In the genomic region with DNA sequence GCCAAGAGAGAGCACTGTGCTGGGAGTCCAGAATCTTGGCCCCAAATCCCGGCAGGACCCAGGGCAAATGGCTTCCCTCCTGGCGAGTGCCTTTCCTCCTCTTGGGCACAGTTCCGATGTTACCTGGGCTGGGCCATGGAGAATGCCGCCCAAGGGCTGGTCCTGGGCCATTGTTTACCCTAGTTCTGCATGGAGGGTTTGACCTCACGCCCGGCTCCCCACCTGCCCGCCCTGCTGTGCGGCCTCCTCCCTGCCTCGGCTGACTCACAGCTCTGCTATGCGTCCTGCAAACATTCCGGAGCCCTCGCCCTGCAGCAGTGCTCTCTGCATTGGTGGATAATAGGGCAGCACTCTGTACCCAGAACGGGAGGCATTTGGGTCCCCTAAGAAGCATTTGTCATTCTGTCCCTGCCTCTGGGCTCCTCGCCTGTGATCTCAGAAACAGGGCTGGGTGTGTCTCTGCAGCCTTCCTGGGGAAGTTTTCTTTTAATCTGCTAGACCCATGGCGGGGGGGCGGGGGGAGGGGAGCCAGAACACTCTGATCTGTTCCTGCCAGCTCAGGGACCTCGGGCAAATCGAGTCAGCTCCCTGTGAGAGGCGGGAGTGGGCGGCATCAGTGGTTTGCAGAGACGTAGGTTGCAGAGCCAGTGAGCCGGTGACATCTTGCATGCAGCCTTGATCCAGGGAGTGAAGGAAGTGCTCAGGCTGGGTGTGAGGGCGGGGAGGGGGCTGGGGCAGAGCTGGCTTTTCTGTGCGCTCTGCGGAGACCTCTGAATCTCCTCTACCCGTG, we compare ENCODE assay signal across 8 cellular contexts. TPM values are rescaled to one million over a fixed set of nuclear protein-coding genes. Genes with fewer than 3 reads are reported as not detected.
A peak's percentile ranks its signal among the peaks of the same experiment; 100 is the strongest.
DNase-seq lines count a peak whose midpoint lies in the region; ATAC-seq, FAIRE-seq and TF ChIP-seq lines count a peak whose summit lies in the region.

No MANE protein-coding gene starts in this region.

- DNase-seq in Peyer's patch (peak; percentile 22 to 88 (median 86)), glomerular endothelial cell (ENCODE audit: extremely low read depth, low read depth, low spot score) (peak; percentile 16), NCI-H2029 (lab: John Stamatoyannopoulos, UW) (no peak), NCI-H2171 treated with DMSO at 0.1 percent for 48 hours (lab: John Stamatoyannopoulos, UW) (no peak)
- peak; percentile 35 for DNase-seq in activated gamma-delta T cell treated with anti-CD3 and anti-CD28 coated beads, Interleukin-2, amount 50 U/mL, for 16 hours (ENCODE audit: low read depth)

- no peak overlapping the region for H3K9ac ChIP-seq in rectal smooth muscle tissue (ENCODE audit: low read length)

- H3K4me1 ChIP-seq in Peyer's patch (peaks cover 0 to 16% (median 0%) of the 10 kb centered on the region in 4 donors), rectal smooth muscle tissue (ENCODE audit: control insufficient read depth, insufficient read depth, low read length) (peaks cover 4% of the 10 kb centered on the region)

- TF ChIP-seq CTCF in Peyer's patch (IDR thresholded peaks at IDR 0.05), result no peak

- H3K27me3 ChIP-seq in Peyer's patch (no peaks in the 10 kb centered on the region), rectal smooth muscle tissue (ENCODE audit: control insufficient read depth, insufficient read depth, low read length) (no peaks in the 10 kb centered on the region)

- peak overlapping the region in 2 of 4 donors; percentile 9 to 51 for H3K27ac ChIP-seq in Peyer's patch
- no peak overlapping the region for H3K27ac ChIP-seq in rectal smooth muscle tissue (ENCODE audit: low read depth, low read length)

- peak; percentile 63 for FAIRE-seq in G401.6 (lab: Jason Lieb, UNC)

- TF ChIP-seq POLR2A in Peyer's patch (IDR thresholded peaks at IDR 0.05), result no peak

- H3K4me3 ChIP-seq in Peyer's patch, result peak overlapping the region in 2 of 4 donors; percentile 3 to 8
- peak overlapping the region; percentile 9 for H3K4me3 ChIP-seq in rectal smooth muscle tissue (ENCODE audit: low read length)

- H3K9me3 ChIP-seq in Peyer's patch, result no peaks in the 10 kb centered on the region

- no peak for ATAC-seq in HG03520 (IDR thresholded peaks at IDR 0.05; ENCODE audit: unreplicated experiment)

- H3K36me3 ChIP-seq in Peyer's patch (no peaks in the 10 kb centered on the region), rectal smooth muscle tissue (ENCODE audit: control insufficient read depth, insufficient read depth, low read length) (no peaks in the 10 kb centered on the region)

RNA-seq across cellular contexts. Expression of a gene that starts 32.9 kb away (rescaled TPM):
- total RNA-seq in Peyer's patch, result 1 to 10 TPM in 1 of 4 donors, under 1 TPM in 1, not detected in 2; 0.95 to 2.8 TPM
- total RNA-seq in glomerular endothelial cell, result not detected in 2 replicates

Comparison
In these comparisons a context has a peak if more than half of its experiments do, and no peak if none do; other contexts are left out.
1. DNase-seq: peak in Peyer's patch (3 of 3), activated gamma-delta T cell treated with anti-CD3 and anti-CD28 coated beads, Interleukin-2, amount 50 U/mL, for 16 hours (single experiment) and glomerular endothelial cell (single experiment); none in NCI-H2029 (single experiment) and NCI-H2171 treated with DMSO at 0.1 percent for 48 hours (single experiment).